ENCODE assay signal across 9 cellular contexts in the genomic region with DNA sequence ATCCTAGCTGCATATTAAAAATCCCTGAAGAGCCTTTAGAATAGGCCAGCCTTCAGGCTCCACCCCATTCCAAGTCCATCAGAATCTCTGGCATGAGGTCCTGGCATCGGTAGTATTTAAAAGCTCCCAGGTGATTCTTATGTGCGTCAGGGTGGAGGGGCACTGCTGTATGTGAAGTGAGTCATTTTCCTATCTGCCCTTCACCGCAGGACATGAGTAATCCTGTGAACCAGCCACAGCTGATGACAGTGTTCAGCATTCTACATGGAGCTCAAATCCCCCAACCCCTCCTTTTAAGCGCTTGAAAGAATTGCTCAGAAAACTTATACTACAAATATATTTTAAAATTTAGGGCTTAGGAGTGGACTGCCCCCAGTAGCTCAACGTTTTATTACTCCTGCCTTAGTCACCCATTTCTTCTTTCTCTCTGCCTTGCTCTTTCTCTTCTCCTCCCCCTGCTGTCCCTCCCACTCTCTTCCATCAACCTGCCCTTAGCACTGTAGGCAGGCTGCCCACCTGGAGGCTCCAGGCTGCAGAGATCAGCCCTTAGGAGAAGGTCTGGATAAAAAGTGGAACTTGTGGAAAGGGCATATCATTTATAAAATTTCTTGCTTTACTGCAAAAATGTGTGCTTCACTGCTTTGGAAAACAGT.
DNase-seq lines count a peak whose midpoint lies in the region; ATAC-seq and TF ChIP-seq lines count a peak whose summit lies in the region.
"Had no signal": no experiment of that assay in that cellular context is flagged by ENCODE, and none has a peak within 500 bp of the region (broad histone marks: within the 10 kb centered on the region; RNA-seq: fewer than 3 reads in every experiment).

No MANE protein-coding gene starts in this region.

- H3K27me3 ChIP-seq in right lobe of liver: no peaks in the 10 kb centered on the region
- H3K27me3 ChIP-seq in thyroid gland: no peaks in the 10 kb centered on the region

- H3K9me3 ChIP-seq in right lobe of liver (no peaks in the 10 kb centered on the region), thyroid gland (no peaks in the 10 kb centered on the region)

- 20% methylated on average over 3 of the region's 5 CpGs for WGBS in right lobe of liver (ENCODE audit: insufficient coverage, low coverage, low lambda C conversion rate, missing lambda C conversion rate)
- 23 to 36% methylated on average over 5 of the region's 5 CpGs for WGBS in thyroid gland, 2 donors

- TF ChIP-seq POLR2A in right lobe of liver (IDR thresholded peaks at IDR 0.05): no peak
- no peak for TF ChIP-seq POLR2A in thyroid gland (IDR thresholded peaks at IDR 0.05)

- peaks cover 16% of the 10 kb centered on the region for H3K4me1 Mint-ChIP-seq in activated naive CD4-positive, alpha-beta T cell treated with anti-CD3 and anti-CD28 coated beads for 36 hours (ENCODE audit: low read depth)

- H3K9me3 Mint-ChIP-seq in activated naive CD4-positive, alpha-beta T cell treated with anti-CD3 and anti-CD28 coated beads for 36 hours: no peaks in the 10 kb centered on the region
- H3K9me3 Mint-ChIP-seq: CD4-positive, alpha-beta memory T cell had no signal

- ATAC-seq in HG02870 (IDR thresholded peaks at IDR 0.05; ENCODE audit: unreplicated experiment) (peak; percentile 100), right lobe of liver (peak; percentile 66 to 86 (median 69))

- H3K27ac ChIP-seq in right lobe of liver (no peak overlapping the region), thyroid gland (no peak overlapping the region)

- H3K27ac Mint-ChIP-seq in activated naive CD4-positive, alpha-beta T cell treated with anti-CD3 and anti-CD28 coated beads for 36 hours: no peak overlapping the region

- DNase-seq in activated T-cell treated with anti-CD3 and anti-CD28 coated beads for 24 hours (ENCODE audit: low read depth) (peak; percentile 55), NOMO-1 treated with dmso at 0.1 percent for 144 hours (lab: John Stamatoyannopoulos, UW; ENCODE audit: unreplicated experiment) (peak; percentile 41), right lobe of liver (peak in 2 of 3 donors; percentile 57 to 68), NCI-H524 treated with DMSO at 0.1 percent for 48 hours (lab: John Stamatoyannopoulos, UW) (no peak), thyroid gland (no peak)
- DNase-seq in activated T-cell treated with anti-CD3 and anti-CD28 coated beads, Interleukin-2, amount 50 U/mL, for 1 hour: no peak
- DNase-seq in activated naive CD4-positive, alpha-beta T cell treated with anti-CD3 and anti-CD28 coated beads for 36 hours: peak; percentile 88

- no peaks in the 10 kb centered on the region for H3K36me3 Mint-ChIP-seq in activated naive CD4-positive, alpha-beta T cell treated with anti-CD3 and anti-CD28 coated beads for 36 hours (ENCODE audit: low read depth)
- H3K36me3 Mint-ChIP-seq: CD4-positive, alpha-beta memory T cell had no signal

- CTCF ChIA-PET in activated naive CD4-positive, alpha-beta T cell treated with anti-CD3 and anti-CD28 coated beads for 36 hours (lab: Charles Lee): interaction anchor here (0.6 to 2.4 kb wide), 8 partner anchors 9 to 799 kb away, joined by 3 to 7 read pairs (median 3); no protein-coding TSS in a partner anchor

- intact Hi-C loops in activated naive CD4-positive, alpha-beta T cell treated with anti-CD3 and anti-CD28 coated beads for 36 hours (cut with micrococcal nuclease): loop anchor here (1.0 kb wide), 7 partner anchors 10 to 542 kb away; partner anchors contain the start of gene ZNF281
- intact Hi-C loops in right lobe of liver (cut with DNase I): no loop called here
- intact Hi-C loops in thyroid gland (cut with DNase I): loop anchor here (10.0 kb wide), 1 partner anchor 199 kb away; no protein-coding TSS in a partner anchor

- H3K4me3 Mint-ChIP-seq in activated naive CD4-positive, alpha-beta T cell treated with anti-CD3 and anti-CD28 coated beads for 36 hours: no peak overlapping the region

- H3K4me3 ChIP-seq in right lobe of liver: no peak overlapping the region
- no peak overlapping the region for H3K4me3 ChIP-seq in thyroid gland (replicated peaks in 1 of 3)

- TF ChIP-seq CTCF in right lobe of liver (IDR thresholded peaks at IDR 0.05) (no peak), thyroid gland (IDR thresholded peaks at IDR 0.05) (no peak)

- H3K36me3 ChIP-seq in right lobe of liver (no peaks in the 10 kb centered on the region), thyroid gland (no peaks in the 10 kb centered on the region)

- H3K27me3 Mint-ChIP-seq in activated naive CD4-positive, alpha-beta T cell treated with anti-CD3 and anti-CD28 coated beads for 36 hours (ENCODE audit: low read depth): peaks cover 24% of the 10 kb centered on the region

- H3K4me1 ChIP-seq in right lobe of liver (peaks cover 0 to 12% (median 0%) of the 10 kb centered on the region in 4 donors), thyroid gland (no peaks in the 10 kb centered on the region)

Comparison
In these comparisons a context has a peak if more than half of its experiments do, and no peak if none do; other contexts are left out.
1. DNase-seq: peak in activated T-cell treated with anti-CD3 and anti-CD28 coated beads for 24 hours (single experiment), NOMO-1 treated with dmso at 0.1 percent for 144 hours (single experiment), activated naive CD4-positive, alpha-beta T cell treated with anti-CD3 and anti-CD28 coated beads for 36 hours (single experiment) and right lobe of liver (2 of 3); none in activated T-cell treated with anti-CD3 and anti-CD28 coated beads, Interleukin-2, amount 50 U/mL, for 1 hour (single experiment), NCI-H524 treated with DMSO at 0.1 percent for 48 hours (single experiment) and thyroid gland (0 of 2).
2. intact Hi-C loops: an anchor here in activated naive CD4-positive, alpha-beta T cell treated with anti-CD3 and anti-CD28 coated beads for 36 hours (1.0 kb wide) and thyroid gland (10.0 kb wide); none called in right lobe of liver.